In genomic region chr20:56373942-56374341, GRCh38 we compare ENCODE assay signal across 10 cellular contexts. TPM values are rescaled to one million over a fixed set of nuclear protein-coding genes. Genes with fewer than 3 reads are reported as not detected.
DNase-seq lines count a peak whose midpoint lies in the region; TF ChIP-seq lines count a peak whose summit lies in the region.
"Had no signal": no experiment of that assay in that cellular context is flagged by ENCODE, and none has a peak within 500 bp of the region (broad histone marks: within the 10 kb centered on the region; RNA-seq: fewer than 3 reads in every experiment).

No MANE protein-coding gene starts in this region.

- CTCF ChIA-PET in activated CD4-positive, alpha-beta T cell treated with anti-CD3 and anti-CD28 coated beads, Interleukin-2, amount 10 ng/mL, durations not matched to agents 7 days and 5 days (lab: Charles Lee), result interaction anchor here (0.7 to 1.3 kb wide), 3 partner anchors 9 to 15 kb away, joined by 3 to 4 read pairs (median 3); partner anchors contain the start of gene FAM210B

- H3K9me3 ChIP-seq in smooth muscle cell (replicated peaks; ENCODE audit: low read depth), result no peaks in the 10 kb centered on the region

- H3K4me1 Mint-ChIP-seq in activated CD4-positive, alpha-beta T cell treated with anti-CD3 and anti-CD28 coated beads, Interleukin-2, amount 10 ng/mL, durations not matched to agents 7 days and 5 days, result peaks cover 29% of the 10 kb centered on the region

- H4K20me1 ChIP-seq in smooth muscle cell (ENCODE audit: low read depth), result no peaks in the 10 kb centered on the region

- peaks cover 65% of the 10 kb centered on the region for H3K36me3 Mint-ChIP-seq in activated CD4-positive, alpha-beta T cell treated with anti-CD3 and anti-CD28 coated beads, Interleukin-2, amount 10 ng/mL, durations not matched to agents 7 days and 5 days (ENCODE audit: low read depth)

- no peak for DNase-seq in activated CD4-positive, alpha-beta T cell treated with anti-CD3 and anti-CD28 coated beads, Interleukin-2, amount 10 ng/mL, durations not matched to agents 7 days and 5 days
- no peak for DNase-seq in activated CD4-positive, alpha-beta T cell treated with anti-CD3 and anti-CD28 coated beads for 1 hour
- DNase-seq in Kasumi-1 (lab: John Stamatoyannopoulos, UW) (peak; percentile 77 to 79), choroid plexus epithelial cell (ENCODE audit: low read depth) (peak; percentile 99), smooth muscle cell (lab: John Stamatoyannopoulos, UW; ENCODE audit: unreplicated experiment) (no peak), NCI-H2227 (lab: John Stamatoyannopoulos, UW; ENCODE audit: unreplicated experiment) (no peak), iPS-NIHi7 (ENCODE audit: extremely low spot score) (no peak)
- DNase-seq in activated CD4-positive, alpha-beta T cell treated with anti-CD3 and anti-CD28 coated beads for 48 hours, result no peak

- no peaks in the 10 kb centered on the region for H3K9me3 Mint-ChIP-seq in activated CD4-positive, alpha-beta T cell treated with anti-CD3 and anti-CD28 coated beads, Interleukin-2, amount 10 ng/mL, durations not matched to agents 7 days and 5 days
- H3K9me3 Mint-ChIP-seq: immature natural killer cell had no signal

- no peak overlapping the region for H3K9ac ChIP-seq in smooth muscle cell (ENCODE audit: low read depth)

- peaks cover 8% of the 10 kb centered on the region for H3F3A ChIP-seq in smooth muscle cell (ENCODE audit: low read depth)

- peak overlapping the region; percentile 9 for H3K27ac Mint-ChIP-seq in activated CD4-positive, alpha-beta T cell treated with anti-CD3 and anti-CD28 coated beads, Interleukin-2, amount 10 ng/mL, durations not matched to agents 7 days and 5 days

- peaks cover 3% of the 10 kb centered on the region for H3K4me1 ChIP-seq in smooth muscle cell (ENCODE audit: low read depth)

- H3K4me3 Mint-ChIP-seq in activated CD4-positive, alpha-beta T cell treated with anti-CD3 and anti-CD28 coated beads, Interleukin-2, amount 10 ng/mL, durations not matched to agents 7 days and 5 days, result no peak overlapping the region
- H3K4me3 Mint-ChIP-seq: immature natural killer cell had no signal

- peaks cover 10% of the 10 kb centered on the region for H3K79me2 ChIP-seq in smooth muscle cell (ENCODE audit: low read depth)

- POLR2A ChIA-PET in activated CD4-positive, alpha-beta T cell treated with anti-CD3 and anti-CD28 coated beads, Interleukin-2, amount 10 ng/mL, durations not matched to agents 7 days and 5 days (lab: Charles Lee), result no interaction called here

- peak overlapping the region; percentile 64 for H3K4me2 ChIP-seq in smooth muscle cell

- H3K27me3 ChIP-seq in smooth muscle cell (ENCODE audit: low read depth), result no peaks in the 10 kb centered on the region

- H2AFZ ChIP-seq in smooth muscle cell (ENCODE audit: low read depth), result no peak overlapping the region

- H3K36me3 ChIP-seq in smooth muscle cell (ENCODE audit: low read depth), result no peaks in the 10 kb centered on the region

- TF ChIP-seq CTCF in choroid plexus epithelial cell (conservative IDR thresholded peaks at IDR 0.05; ENCODE audit: low read depth, low read length) (no peak), smooth muscle cell (IDR thresholded peaks at IDR 0.05; ENCODE audit: borderline replicate concordance, insufficient read depth, poor library complexity, severe bottlenecking) (no peak)

- peak overlapping the region; percentile 38 for H3K27ac ChIP-seq in smooth muscle cell (ENCODE audit: low read depth)
- H3K27ac ChIP-seq: C4-2B had no signal

- H3K4me3 ChIP-seq in choroid plexus epithelial cell (ENCODE audit: low read depth, low read length) (no peak overlapping the region), smooth muscle cell (no peak overlapping the region)

- WGBS in smooth muscle cell (ENCODE audit: low lambda C conversion rate), result 48% methylated on average over 1 of the region's 1 CpG

- no peaks in the 10 kb centered on the region for H3K27me3 Mint-ChIP-seq in activated CD4-positive, alpha-beta T cell treated with anti-CD3 and anti-CD28 coated beads, Interleukin-2, amount 10 ng/mL, durations not matched to agents 7 days and 5 days

RNA-seq across cellular contexts. Expression of gene FAM210B, which starts 15.2 kb away (rescaled TPM):
- total RNA-seq in activated CD4-positive, alpha-beta T cell treated with anti-CD3 and anti-CD28 coated beads, Interleukin-2, amount 10 ng/mL, durations not matched to agents 7 days and 5 days, result 1 to 10 TPM; 8.4 to 9.7 TPM
- total RNA-seq in smooth muscle cell, result 32.3 and 38.2 TPM in 2 replicates
- polyA plus RNA-seq in smooth muscle cell, result 32.0 and 43.7 TPM in 2 replicates

RNA-seq across cellular contexts. Expression of gene AURKA, which starts 18.1 kb away (rescaled TPM):
- total RNA-seq in activated CD4-positive, alpha-beta T cell treated with anti-CD3 and anti-CD28 coated beads, Interleukin-2, amount 10 ng/mL, durations not matched to agents 7 days and 5 days, result 10 to 100 TPM; 73.6 to 83.0 TPM
- total RNA-seq in smooth muscle cell, result 9.2 and 12.7 TPM in 2 replicates
- polyA plus RNA-seq in smooth muscle cell, result 13.8 and 13.9 TPM in 2 replicates

RNA-seq across cellular contexts. Expression of gene CSTF1, which starts 18.5 kb away (rescaled TPM):
- 10 to 100 TPM; 61.8 to 62.4 TPM for total RNA-seq in activated CD4-positive, alpha-beta T cell treated with anti-CD3 and anti-CD28 coated beads, Interleukin-2, amount 10 ng/mL, durations not matched to agents 7 days and 5 days
- 38.5 and 52.4 TPM in 2 replicates for total RNA-seq in smooth muscle cell
- polyA plus RNA-seq in smooth muscle cell, result 21.6 and 27.8 TPM in 2 replicates

RNA-seq across cellular contexts. Expression of gene CASS4, which starts 38.1 kb away (rescaled TPM):
- total RNA-seq in activated CD4-positive, alpha-beta T cell treated with anti-CD3 and anti-CD28 coated beads, Interleukin-2, amount 10 ng/mL, durations not matched to agents 7 days and 5 days, result 1 to 10 TPM; 8.6 to 9.0 TPM
- 0.22 TPM in 1 of 2 replicates, not detected in the other for total RNA-seq in smooth muscle cell
- 0.07 and 0.34 TPM in 2 replicates for polyA plus RNA-seq in smooth muscle cell

Comparison
In these comparisons a context has a peak if more than half of its experiments do, and no peak if none do; other contexts are left out.
1. DNase-seq: peak in Kasumi-1 (2 of 2) and choroid plexus epithelial cell (single experiment); none in activated CD4-positive, alpha-beta T cell treated with anti-CD3 and anti-CD28 coated beads, Interleukin-2, amount 10 ng/mL, durations not matched to agents 7 days and 5 days (single experiment), activated CD4-positive, alpha-beta T cell treated with anti-CD3 and anti-CD28 coated beads for 1 hour (single experiment), smooth muscle cell (single experiment), NCI-H2227 (single experiment), iPS-NIHi7 (single experiment) and activated CD4-positive, alpha-beta T cell treated with anti-CD3 and anti-CD28 coated beads for 48 hours (single experiment).